In genomic region chr17:79803997-79804855, GRCh38 we compare ENCODE assay signal across 1 cellular context.
TF ChIP-seq lines count a peak whose summit lies in the region.

No MANE protein-coding gene starts in this region.

TF ChIP-seq in HepG2, 621 proteins besides CTCF, POLR2A, EP300 and RAD21 (continued from another document and continues in another):
- TF ChIP-seq, protein P1, sequence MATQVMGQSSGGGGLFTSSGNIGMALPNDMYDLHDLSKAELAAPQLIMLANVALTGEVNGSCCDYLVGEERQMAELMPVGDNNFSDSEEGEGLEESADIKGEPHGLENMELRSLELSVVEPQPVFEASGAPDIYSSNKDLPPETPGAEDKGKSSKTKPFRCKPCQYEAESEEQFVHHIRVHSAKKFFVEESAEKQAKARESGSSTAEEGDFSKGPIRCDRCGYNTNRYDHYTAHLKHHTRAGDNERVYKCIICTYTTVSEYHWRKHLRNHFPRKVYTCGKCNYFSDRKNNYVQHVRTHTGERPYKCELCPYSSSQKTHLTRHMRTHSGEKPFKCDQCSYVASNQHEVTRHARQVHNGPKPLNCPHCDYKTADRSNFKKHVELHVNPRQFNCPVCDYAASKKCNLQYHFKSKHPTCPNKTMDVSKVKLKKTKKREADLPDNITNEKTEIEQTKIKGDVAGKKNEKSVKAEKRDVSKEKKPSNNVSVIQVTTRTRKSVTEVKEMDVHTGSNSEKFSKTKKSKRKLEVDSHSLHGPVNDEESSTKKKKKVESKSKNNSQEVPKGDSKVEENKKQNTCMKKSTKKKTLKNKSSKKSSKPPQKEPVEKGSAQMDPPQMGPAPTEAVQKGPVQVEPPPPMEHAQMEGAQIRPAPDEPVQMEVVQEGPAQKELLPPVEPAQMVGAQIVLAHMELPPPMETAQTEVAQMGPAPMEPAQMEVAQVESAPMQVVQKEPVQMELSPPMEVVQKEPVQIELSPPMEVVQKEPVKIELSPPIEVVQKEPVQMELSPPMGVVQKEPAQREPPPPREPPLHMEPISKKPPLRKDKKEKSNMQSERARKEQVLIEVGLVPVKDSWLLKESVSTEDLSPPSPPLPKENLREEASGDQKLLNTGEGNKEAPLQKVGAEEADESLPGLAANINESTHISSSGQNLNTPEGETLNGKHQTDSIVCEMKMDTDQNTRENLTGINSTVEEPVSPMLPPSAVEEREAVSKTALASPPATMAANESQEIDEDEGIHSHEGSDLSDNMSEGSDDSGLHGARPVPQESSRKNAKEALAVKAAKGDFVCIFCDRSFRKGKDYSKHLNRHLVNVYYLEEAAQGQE (IDR thresholded peaks at IDR 0.05; ENCODE audit: borderline replicate concordance in 1 of 2, low read depth in 1 of 2, low read length in 2 of 2), result no peak
- peak; percentile 67 for TF ChIP-seq POGZ (CRISPR knock-in tag; IDR thresholded peaks at IDR 0.05)
- TF ChIP-seq ZNF891 (CRISPR knock-in tag; IDR thresholded peaks at IDR 0.05), result peak; percentile 90
- no peak for TF ChIP-seq AGO2 (optimal IDR thresholded peaks at IDR 0.05; ENCODE audit: low read depth, low read length)
- 0 out of 2 replicates have a peak, but pooled peaks have one; percentile 44 for TF ChIP-seq ZNF83 (CRISPR knock-in tag; IDR thresholded peaks at IDR 0.05; ENCODE audit: borderline replicate concordance)
- 0 out of 2 replicates have a peak, but pooled peaks have one; percentile 51 for TF ChIP-seq ZNF337 (CRISPR knock-in tag; IDR thresholded peaks at IDR 0.05; ENCODE audit: borderline replicate concordance, low read depth)
- no peak for TF ChIP-seq POLR2G (IDR thresholded peaks at IDR 0.05; ENCODE audit: low read depth, low read length)
- TF ChIP-seq YY1 (IDR thresholded peaks at IDR 0.05; ENCODE audit: insufficient read depth, insufficient replicate concordance, low read depth, low read length), result peak; percentile 40
- peak; percentile 94 for TF ChIP-seq ARHGAP35 (CRISPR knock-in tag; IDR thresholded peaks at IDR 0.05; ENCODE audit: borderline replicate concordance)
- TF ChIP-seq, protein P2, sequence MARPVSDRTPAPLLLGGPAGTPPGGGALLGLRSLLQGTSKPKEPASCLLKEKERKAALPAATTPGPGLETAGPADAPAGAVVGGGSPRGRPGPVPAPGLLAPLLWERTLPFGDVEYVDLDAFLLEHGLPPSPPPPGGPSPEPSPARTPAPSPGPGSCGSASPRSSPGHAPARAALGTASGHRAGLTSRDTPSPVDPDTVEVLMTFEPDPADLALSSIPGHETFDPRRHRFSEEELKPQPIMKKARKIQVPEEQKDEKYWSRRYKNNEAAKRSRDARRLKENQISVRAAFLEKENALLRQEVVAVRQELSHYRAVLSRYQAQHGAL (CRISPR knock-in tag; IDR thresholded peaks at IDR 0.05; ENCODE audit: not compliant biosample characterization), result no peak
- peak; percentile 90; the same call in 1 of the 2 replicates for TF ChIP-seq ZNF703 (CRISPR knock-in tag; IDR thresholded peaks at IDR 0.05; ENCODE audit: borderline replicate concordance)
- peak; percentile 73 for TF ChIP-seq ZNF605 (CRISPR knock-in tag; IDR thresholded peaks at IDR 0.05)
- TF ChIP-seq ZNF441 (CRISPR knock-in tag; IDR thresholded peaks at IDR 0.05; ENCODE audit: borderline replicate concordance), result peak; percentile 89; the same call in 1 of the 2 replicates
- 0 out of 2 replicates have a peak, but pooled peaks have one; percentile 48 for TF ChIP-seq ZNF747 (CRISPR knock-in tag; IDR thresholded peaks at IDR 0.05; ENCODE audit: borderline replicate concordance)
- TF ChIP-seq ZNF607 (CRISPR knock-in tag; IDR thresholded peaks at IDR 0.05; ENCODE audit: borderline replicate concordance), result peak; percentile 99
- no peak for TF ChIP-seq MZF1 (CRISPR knock-in tag; IDR thresholded peaks at IDR 0.05; ENCODE audit: borderline replicate concordance)
- no peak for TF ChIP-seq HNF1A (IDR thresholded peaks at IDR 0.05; ENCODE audit: low read depth)
- TF ChIP-seq HNF1A (CRISPR knock-in tag; IDR thresholded peaks at IDR 0.05; ENCODE audit: borderline replicate concordance), result peak; percentile 68
- peak; percentile 97; the same call in 1 of the 2 replicates for TF ChIP-seq LBX2 (CRISPR knock-in tag; IDR thresholded peaks at IDR 0.05; ENCODE audit: borderline replicate concordance)
- no peak for TF ChIP-seq ATF1 (CRISPR knock-in tag; IDR thresholded peaks at IDR 0.05)
- TF ChIP-seq SMAD1 (CRISPR knock-in tag; IDR thresholded peaks at IDR 0.05; ENCODE audit: borderline replicate concordance, low read depth), result no peak; the same call in 1 of the 2 replicates
- peak; percentile 70 for TF ChIP-seq ESRRA (CRISPR knock-in tag; IDR thresholded peaks at IDR 0.05; ENCODE audit: low read depth)
- peak; percentile 90 for TF ChIP-seq SPEN (CRISPR knock-in tag; IDR thresholded peaks at IDR 0.05; ENCODE audit: low read depth)
- TF ChIP-seq, protein P3, sequence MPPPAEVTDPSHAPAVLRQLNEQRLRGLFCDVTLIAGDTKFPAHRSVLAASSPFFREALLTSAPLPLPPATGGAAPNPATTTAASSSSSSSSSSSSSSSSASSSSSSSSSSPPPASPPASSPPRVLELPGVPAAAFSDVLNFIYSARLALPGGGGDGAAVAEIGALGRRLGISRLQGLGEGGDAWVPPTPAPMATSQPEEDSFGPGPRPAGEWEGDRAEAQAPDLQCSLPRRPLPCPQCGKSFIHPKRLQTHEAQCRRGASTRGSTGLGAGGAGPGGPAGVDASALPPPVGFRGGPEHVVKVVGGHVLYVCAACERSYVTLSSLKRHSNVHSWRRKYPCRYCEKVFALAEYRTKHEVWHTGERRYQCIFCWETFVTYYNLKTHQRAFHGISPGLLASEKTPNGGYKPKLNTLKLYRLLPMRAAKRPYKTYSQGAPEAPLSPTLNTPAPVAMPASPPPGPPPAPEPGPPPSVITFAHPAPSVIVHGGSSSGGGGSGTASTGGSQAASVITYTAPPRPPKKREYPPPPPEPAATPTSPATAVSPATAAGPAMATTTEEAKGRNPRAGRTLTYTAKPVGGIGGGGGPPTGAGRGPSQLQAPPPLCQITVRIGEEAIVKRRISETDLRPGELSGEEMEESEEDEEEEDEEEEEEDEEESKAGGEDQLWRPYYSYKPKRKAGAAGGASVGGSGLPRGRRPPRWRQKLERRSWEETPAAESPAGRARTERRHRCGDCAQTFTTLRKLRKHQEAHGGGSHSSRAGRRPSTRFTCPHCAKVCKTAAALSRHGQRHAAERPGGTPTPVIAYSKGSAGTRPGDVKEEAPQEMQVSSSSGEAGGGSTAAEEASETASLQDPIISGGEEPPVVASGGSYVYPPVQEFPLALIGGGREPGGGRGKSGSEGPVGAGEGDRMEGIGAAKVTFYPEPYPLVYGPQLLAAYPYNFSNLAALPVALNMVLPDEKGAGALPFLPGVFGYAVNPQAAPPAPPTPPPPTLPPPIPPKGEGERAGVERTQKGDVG (CRISPR knock-in tag; IDR thresholded peaks at IDR 0.05; ENCODE audit: borderline replicate concordance), result 0 out of 2 replicates have a peak, but pooled peaks have one; percentile 16
- TF ChIP-seq ZNF317 (CRISPR knock-in tag; IDR thresholded peaks at IDR 0.05), result 0 out of 2 replicates have a peak, but pooled peaks have one; percentile 64
- peak; percentile 84 for TF ChIP-seq ZFP91 (CRISPR knock-in tag; IDR thresholded peaks at IDR 0.05; ENCODE audit: borderline replicate concordance)
- TF ChIP-seq HDAC2 (CRISPR knock-in tag; IDR thresholded peaks at IDR 0.05), result peak; percentile 76
- TF ChIP-seq, protein P4, sequence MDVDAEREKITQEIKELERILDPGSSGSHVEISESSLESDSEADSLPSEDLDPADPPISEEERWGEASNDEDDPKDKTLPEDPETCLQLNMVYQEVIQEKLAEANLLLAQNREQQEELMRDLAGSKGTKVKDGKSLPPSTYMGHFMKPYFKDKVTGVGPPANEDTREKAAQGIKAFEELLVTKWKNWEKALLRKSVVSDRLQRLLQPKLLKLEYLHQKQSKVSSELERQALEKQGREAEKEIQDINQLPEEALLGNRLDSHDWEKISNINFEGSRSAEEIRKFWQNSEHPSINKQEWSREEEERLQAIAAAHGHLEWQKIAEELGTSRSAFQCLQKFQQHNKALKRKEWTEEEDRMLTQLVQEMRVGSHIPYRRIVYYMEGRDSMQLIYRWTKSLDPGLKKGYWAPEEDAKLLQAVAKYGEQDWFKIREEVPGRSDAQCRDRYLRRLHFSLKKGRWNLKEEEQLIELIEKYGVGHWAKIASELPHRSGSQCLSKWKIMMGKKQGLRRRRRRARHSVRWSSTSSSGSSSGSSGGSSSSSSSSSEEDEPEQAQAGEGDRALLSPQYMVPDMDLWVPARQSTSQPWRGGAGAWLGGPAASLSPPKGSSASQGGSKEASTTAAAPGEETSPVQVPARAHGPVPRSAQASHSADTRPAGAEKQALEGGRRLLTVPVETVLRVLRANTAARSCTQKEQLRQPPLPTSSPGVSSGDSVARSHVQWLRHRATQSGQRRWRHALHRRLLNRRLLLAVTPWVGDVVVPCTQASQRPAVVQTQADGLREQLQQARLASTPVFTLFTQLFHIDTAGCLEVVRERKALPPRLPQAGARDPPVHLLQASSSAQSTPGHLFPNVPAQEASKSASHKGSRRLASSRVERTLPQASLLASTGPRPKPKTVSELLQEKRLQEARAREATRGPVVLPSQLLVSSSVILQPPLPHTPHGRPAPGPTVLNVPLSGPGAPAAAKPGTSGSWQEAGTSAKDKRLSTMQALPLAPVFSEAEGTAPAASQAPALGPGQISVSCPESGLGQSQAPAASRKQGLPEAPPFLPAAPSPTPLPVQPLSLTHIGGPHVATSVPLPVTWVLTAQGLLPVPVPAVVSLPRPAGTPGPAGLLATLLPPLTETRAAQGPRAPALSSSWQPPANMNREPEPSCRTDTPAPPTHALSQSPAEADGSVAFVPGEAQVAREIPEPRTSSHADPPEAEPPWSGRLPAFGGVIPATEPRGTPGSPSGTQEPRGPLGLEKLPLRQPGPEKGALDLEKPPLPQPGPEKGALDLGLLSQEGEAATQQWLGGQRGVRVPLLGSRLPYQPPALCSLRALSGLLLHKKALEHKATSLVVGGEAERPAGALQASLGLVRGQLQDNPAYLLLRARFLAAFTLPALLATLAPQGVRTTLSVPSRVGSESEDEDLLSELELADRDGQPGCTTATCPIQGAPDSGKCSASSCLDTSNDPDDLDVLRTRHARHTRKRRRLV (CRISPR knock-in tag; IDR thresholded peaks at IDR 0.05), result peak; percentile 84; the same call in 1 of the 2 replicates
- TF ChIP-seq PHF21A (CRISPR knock-in tag; IDR thresholded peaks at IDR 0.05), result peak; percentile 47; the same call in 1 of the 2 replicates
- TF ChIP-seq GABPA (IDR thresholded peaks at IDR 0.05; ENCODE audit: low read depth, low read length), result peak; percentile 74
- peak; percentile 59 for TF ChIP-seq GABPA (CRISPR knock-in tag; IDR thresholded peaks at IDR 0.05; ENCODE audit: low read depth)
- TF ChIP-seq, protein P5, sequence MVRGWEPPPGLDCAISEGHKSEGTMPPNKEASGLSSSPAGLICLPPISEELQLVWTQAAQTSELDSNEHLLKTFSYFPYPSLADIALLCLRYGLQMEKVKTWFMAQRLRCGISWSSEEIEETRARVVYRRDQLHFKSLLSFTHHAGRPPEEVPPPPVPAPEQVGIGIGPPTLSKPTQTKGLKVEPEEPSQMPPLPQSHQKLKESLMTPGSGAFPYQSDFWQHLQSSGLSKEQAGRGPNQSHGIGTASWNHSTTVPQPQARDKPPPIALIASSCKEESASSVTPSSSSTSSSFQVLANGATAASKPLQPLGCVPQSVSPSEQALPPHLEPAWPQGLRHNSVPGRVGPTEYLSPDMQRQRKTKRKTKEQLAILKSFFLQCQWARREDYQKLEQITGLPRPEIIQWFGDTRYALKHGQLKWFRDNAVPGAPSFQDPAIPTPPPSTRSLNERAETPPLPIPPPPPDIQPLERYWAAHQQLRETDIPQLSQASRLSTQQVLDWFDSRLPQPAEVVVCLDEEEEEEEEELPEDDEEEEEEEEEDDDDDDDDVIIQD (CRISPR knock-in tag; IDR thresholded peaks at IDR 0.05; ENCODE audit: low read depth), result no peak
- TF ChIP-seq ZNF460 (CRISPR knock-in tag; IDR thresholded peaks at IDR 0.05; ENCODE audit: borderline replicate concordance), result no peak
- TF ChIP-seq ZNF33B (CRISPR knock-in tag; IDR thresholded peaks at IDR 0.05), result peak; percentile 89; the same call in 1 of the 2 replicates
- peak; percentile 90; the same call in 1 of the 2 replicates for TF ChIP-seq AHR (CRISPR knock-in tag; IDR thresholded peaks at IDR 0.05)
